ENCODE assay signal across 14 cellular contexts in genomic region chr16:49600976-49601375, GRCh38.
"Had no signal": no experiment of that assay in that cellular context is flagged by ENCODE, and none has a peak within 500 bp of the region (broad histone marks: within the 10 kb centered on the region; RNA-seq: fewer than 3 reads in every experiment).

No MANE protein-coding gene starts in this region.

- ATAC-seq: gastrocnemius medialis, left ventricle myocardium superior, right cardiac atrium had no signal

- H3K36me3 Mint-ChIP-seq: naive B cell had no signal

- DNase-seq: central memory CD4-positive, alpha-beta T cell; cortex of kidney; effector memory CD4-positive, alpha-beta T cell; gastrocnemius medialis; glutamatergic neuron; left ventricle myocardium superior; mesenchymal stem cell; naive B cell; ovary; right cardiac atrium; small intestine; stimulated activated CD4-positive, alpha-beta T cell treated with anti-CD3 and anti-CD28 coated beads, Interleukin-2, amount 100 ng/mL, for 48 hours; stimulated activated naive CD4-positive, alpha-beta T cell treated with Interleukin-2 at 50 U/mL for 16 hours; thyroid gland had no signal

- H3K4me1 Mint-ChIP-seq: naive B cell had no signal

- H3K4me3 Mint-ChIP-seq: naive B cell had no signal

- H3K27ac Mint-ChIP-seq: naive B cell had no signal

- H3K9me3 Mint-ChIP-seq: naive B cell had no signal
